Comparison of ENCODE assay signal across 1 cellular context in the genomic region with DNA sequence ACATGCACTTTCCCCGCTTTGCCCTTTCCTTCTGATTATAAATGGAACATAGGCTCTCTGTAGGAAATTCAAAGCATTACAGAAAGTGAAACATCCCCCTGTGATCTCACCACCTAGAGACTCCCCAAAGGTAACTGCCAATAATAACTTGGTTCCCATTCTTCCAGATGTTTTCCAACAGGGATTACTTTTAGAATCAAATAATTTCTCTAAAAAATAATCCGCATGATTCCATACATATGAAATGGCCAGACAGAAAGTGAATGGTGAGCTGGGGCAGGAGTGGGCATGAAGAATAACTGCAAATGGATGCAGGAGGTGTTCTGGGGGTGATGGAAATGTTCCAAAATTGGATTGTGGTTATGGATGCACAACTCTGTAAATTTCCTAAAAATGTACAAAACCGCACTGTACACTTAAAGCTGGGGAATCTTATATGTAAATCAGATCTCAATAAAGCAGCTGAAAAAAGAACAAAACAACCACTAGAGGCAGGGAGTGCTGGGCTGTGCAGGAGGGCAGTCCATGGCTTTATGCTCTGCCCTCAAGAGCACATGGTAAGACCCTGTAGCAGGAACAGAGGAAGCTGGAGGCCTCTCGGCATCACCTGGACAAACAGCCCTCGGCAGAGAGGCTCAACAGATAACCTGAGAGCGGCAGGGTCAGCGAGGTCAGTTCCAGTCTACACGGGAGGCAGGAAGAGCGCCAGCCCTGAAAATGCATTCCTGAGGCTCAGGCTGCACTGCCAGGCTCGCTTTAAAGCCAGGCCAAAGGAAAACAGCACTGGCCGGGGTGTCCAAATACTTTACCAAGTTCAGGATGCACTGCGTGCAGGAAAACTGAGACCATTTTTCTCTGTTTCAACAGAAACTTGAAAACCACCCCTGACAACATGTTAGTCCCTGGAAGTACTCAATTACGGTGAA.
A peak's percentile ranks its signal among the peaks of the same experiment; 100 is the strongest.
TF ChIP-seq lines count a peak whose summit lies in the region.

No MANE protein-coding gene starts in this region.

TF ChIP-seq in HepG2, 621 proteins besides CTCF, POLR2A, EP300 and RAD21 (continued from another document and continues in another):
- TF ChIP-seq, protein P1, sequence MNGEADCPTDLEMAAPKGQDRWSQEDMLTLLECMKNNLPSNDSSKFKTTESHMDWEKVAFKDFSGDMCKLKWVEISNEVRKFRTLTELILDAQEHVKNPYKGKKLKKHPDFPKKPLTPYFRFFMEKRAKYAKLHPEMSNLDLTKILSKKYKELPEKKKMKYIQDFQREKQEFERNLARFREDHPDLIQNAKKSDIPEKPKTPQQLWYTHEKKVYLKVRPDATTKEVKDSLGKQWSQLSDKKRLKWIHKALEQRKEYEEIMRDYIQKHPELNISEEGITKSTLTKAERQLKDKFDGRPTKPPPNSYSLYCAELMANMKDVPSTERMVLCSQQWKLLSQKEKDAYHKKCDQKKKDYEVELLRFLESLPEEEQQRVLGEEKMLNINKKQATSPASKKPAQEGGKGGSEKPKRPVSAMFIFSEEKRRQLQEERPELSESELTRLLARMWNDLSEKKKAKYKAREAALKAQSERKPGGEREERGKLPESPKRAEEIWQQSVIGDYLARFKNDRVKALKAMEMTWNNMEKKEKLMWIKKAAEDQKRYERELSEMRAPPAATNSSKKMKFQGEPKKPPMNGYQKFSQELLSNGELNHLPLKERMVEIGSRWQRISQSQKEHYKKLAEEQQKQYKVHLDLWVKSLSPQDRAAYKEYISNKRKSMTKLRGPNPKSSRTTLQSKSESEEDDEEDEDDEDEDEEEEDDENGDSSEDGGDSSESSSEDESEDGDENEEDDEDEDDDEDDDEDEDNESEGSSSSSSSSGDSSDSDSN (CRISPR knock-in tag; IDR thresholded peaks at IDR 0.05), result peak; percentile 80
- TF ChIP-seq REXO4 (CRISPR knock-in tag; IDR thresholded peaks at IDR 0.05; ENCODE audit: borderline replicate concordance), result no peak
- no peak for TF ChIP-seq ZSCAN30 (CRISPR knock-in tag; IDR thresholded peaks at IDR 0.05)
- no peak for TF ChIP-seq ZNF432 (CRISPR knock-in tag; IDR thresholded peaks at IDR 0.05; ENCODE audit: borderline replicate concordance)
- TF ChIP-seq, protein P2, sequence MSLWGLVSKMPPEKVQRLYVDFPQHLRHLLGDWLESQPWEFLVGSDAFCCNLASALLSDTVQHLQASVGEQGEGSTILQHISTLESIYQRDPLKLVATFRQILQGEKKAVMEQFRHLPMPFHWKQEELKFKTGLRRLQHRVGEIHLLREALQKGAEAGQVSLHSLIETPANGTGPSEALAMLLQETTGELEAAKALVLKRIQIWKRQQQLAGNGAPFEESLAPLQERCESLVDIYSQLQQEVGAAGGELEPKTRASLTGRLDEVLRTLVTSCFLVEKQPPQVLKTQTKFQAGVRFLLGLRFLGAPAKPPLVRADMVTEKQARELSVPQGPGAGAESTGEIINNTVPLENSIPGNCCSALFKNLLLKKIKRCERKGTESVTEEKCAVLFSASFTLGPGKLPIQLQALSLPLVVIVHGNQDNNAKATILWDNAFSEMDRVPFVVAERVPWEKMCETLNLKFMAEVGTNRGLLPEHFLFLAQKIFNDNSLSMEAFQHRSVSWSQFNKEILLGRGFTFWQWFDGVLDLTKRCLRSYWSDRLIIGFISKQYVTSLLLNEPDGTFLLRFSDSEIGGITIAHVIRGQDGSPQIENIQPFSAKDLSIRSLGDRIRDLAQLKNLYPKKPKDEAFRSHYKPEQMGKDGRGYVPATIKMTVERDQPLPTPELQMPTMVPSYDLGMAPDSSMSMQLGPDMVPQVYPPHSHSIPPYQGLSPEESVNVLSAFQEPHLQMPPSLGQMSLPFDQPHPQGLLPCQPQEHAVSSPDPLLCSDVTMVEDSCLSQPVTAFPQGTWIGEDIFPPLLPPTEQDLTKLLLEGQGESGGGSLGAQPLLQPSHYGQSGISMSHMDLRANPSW (CRISPR knock-in tag; IDR thresholded peaks at IDR 0.05; ENCODE audit: borderline replicate concordance), result no peak; the same call in 1 of the 2 replicates
- TF ChIP-seq, protein P3, sequence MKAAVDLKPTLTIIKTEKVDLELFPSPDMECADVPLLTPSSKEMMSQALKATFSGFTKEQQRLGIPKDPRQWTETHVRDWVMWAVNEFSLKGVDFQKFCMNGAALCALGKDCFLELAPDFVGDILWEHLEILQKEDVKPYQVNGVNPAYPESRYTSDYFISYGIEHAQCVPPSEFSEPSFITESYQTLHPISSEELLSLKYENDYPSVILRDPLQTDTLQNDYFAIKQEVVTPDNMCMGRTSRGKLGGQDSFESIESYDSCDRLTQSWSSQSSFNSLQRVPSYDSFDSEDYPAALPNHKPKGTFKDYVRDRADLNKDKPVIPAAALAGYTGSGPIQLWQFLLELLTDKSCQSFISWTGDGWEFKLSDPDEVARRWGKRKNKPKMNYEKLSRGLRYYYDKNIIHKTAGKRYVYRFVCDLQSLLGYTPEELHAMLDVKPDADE (CRISPR knock-in tag; IDR thresholded peaks at IDR 0.05), result no peak
- no peak for TF ChIP-seq ZNF670 (CRISPR knock-in tag; IDR thresholded peaks at IDR 0.05; ENCODE audit: borderline replicate concordance)
- TF ChIP-seq FOXJ3 (CRISPR knock-in tag; IDR thresholded peaks at IDR 0.05; ENCODE audit: borderline replicate concordance), result peak; percentile 71
- TF ChIP-seq, protein P4, sequence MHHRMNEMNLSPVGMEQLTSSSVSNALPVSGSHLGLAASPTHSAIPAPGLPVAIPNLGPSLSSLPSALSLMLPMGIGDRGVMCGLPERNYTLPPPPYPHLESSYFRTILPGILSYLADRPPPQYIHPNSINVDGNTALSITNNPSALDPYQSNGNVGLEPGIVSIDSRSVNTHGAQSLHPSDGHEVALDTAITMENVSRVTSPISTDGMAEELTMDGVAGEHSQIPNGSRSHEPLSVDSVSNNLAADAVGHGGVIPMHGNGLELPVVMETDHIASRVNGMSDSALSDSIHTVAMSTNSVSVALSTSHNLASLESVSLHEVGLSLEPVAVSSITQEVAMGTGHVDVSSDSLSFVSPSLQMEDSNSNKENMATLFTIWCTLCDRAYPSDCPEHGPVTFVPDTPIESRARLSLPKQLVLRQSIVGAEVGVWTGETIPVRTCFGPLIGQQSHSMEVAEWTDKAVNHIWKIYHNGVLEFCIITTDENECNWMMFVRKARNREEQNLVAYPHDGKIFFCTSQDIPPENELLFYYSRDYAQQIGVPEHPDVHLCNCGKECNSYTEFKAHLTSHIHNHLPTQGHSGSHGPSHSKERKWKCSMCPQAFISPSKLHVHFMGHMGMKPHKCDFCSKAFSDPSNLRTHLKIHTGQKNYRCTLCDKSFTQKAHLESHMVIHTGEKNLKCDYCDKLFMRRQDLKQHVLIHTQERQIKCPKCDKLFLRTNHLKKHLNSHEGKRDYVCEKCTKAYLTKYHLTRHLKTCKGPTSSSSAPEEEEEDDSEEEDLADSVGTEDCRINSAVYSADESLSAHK (CRISPR knock-in tag; IDR thresholded peaks at IDR 0.05; ENCODE audit: borderline replicate concordance), result no peak
- TF ChIP-seq, protein P5, sequence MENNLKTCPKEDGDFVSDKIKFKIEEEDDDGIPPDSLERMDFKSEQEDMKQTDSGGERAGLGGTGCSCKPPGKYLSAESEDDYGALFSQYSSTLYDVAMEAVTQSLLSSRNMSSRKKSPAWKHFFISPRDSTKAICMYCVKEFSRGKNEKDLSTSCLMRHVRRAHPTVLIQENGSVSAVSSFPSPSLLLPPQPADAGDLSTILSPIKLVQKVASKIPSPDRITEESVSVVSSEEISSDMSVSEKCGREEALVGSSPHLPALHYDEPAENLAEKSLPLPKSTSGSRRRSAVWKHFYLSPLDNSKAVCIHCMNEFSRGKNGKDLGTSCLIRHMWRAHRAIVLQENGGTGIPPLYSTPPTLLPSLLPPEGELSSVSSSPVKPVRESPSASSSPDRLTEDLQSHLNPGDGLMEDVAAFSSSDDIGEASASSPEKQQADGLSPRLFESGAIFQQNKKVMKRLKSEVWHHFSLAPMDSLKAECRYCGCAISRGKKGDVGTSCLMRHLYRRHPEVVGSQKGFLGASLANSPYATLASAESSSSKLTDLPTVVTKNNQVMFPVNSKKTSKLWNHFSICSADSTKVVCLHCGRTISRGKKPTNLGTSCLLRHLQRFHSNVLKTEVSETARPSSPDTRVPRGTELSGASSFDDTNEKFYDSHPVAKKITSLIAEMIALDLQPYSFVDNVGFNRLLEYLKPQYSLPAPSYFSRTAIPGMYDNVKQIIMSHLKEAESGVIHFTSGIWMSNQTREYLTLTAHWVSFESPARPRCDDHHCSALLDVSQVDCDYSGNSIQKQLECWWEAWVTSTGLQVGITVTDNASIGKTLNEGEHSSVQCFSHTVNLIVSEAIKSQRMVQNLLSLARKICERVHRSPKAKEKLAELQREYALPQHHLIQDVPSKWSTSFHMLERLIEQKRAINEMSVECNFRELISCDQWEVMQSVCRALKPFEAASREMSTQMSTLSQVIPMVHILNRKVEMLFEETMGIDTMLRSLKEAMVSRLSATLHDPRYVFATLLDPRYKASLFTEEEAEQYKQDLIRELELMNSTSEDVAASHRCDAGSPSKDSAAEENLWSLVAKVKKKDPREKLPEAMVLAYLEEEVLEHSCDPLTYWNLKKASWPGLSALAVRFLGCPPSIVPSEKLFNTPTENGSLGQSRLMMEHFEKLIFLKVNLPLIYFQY (CRISPR knock-in tag; IDR thresholded peaks at IDR 0.05; ENCODE audit: borderline replicate concordance), result no peak
- TF ChIP-seq GATAD1 (CRISPR knock-in tag; IDR thresholded peaks at IDR 0.05), result peak; percentile 47; the same call in 1 of the 2 replicates
- TF ChIP-seq MYC (CRISPR knock-in tag; IDR thresholded peaks at IDR 0.05; ENCODE audit: borderline replicate concordance), result peak; percentile 98
- TF ChIP-seq, protein P6, sequence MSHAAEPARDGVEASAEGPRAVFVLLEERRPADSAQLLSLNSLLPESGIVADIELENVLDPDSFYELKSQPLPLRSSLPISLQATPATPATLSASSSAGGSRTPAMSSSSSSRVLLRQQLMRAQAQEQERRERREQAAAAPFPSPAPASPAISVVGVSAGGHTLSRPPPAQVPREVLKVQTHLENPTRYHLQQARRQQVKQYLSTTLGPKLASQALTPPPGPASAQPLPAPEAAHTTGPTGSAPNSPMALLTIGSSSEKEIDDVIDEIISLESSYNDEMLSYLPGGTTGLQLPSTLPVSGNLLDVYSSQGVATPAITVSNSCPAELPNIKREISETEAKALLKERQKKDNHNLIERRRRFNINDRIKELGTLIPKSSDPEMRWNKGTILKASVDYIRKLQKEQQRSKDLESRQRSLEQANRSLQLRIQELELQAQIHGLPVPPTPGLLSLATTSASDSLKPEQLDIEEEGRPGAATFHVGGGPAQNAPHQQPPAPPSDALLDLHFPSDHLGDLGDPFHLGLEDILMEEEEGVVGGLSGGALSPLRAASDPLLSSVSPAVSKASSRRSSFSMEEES (CRISPR knock-in tag; IDR thresholded peaks at IDR 0.05), result peak; percentile 78; the same call in 1 of the 2 replicates
- TF ChIP-seq, protein P7, sequence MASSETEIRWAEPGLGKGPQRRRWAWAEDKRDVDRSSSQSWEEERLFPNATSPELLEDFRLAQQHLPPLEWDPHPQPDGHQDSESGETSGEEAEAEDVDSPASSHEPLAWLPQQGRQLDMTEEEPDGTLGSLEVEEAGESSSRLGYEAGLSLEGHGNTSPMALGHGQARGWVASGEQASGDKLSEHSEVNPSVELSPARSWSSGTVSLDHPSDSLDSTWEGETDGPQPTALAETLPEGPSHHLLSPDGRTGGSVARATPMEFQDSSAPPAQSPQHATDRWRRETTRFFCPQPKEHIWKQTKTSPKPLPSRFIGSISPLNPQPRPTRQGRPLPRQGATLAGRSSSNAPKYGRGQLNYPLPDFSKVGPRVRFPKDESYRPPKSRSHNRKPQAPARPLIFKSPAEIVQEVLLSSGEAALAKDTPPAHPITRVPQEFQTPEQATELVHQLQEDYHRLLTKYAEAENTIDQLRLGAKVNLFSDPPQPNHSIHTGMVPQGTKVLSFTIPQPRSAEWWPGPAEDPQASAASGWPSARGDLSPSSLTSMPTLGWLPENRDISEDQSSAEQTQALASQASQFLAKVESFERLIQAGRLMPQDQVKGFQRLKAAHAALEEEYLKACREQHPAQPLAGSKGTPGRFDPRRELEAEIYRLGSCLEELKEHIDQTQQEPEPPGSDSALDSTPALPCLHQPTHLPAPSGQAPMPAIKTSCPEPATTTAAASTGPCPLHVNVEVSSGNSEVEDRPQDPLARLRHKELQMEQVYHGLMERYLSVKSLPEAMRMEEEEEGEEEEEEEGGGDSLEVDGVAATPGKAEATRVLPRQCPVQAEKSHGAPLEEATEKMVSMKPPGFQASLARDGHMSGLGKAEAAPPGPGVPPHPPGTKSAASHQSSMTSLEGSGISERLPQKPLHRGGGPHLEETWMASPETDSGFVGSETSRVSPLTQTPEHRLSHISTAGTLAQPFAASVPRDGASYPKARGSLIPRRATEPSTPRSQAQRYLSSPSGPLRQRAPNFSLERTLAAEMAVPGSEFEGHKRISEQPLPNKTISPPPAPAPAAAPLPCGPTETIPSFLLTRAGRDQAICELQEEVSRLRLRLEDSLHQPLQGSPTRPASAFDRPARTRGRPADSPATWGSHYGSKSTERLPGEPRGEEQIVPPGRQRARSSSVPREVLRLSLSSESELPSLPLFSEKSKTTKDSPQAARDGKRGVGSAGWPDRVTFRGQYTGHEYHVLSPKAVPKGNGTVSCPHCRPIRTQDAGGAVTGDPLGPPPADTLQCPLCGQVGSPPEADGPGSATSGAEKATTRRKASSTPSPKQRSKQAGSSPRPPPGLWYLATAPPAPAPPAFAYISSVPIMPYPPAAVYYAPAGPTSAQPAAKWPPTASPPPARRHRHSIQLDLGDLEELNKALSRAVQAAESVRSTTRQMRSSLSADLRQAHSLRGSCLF (CRISPR knock-in tag; IDR thresholded peaks at IDR 0.05; ENCODE audit: borderline replicate concordance), result no peak
- TF ChIP-seq ZNF616 (CRISPR knock-in tag; IDR thresholded peaks at IDR 0.05; ENCODE audit: low read depth), result no peak
- TF ChIP-seq ZFP41 (CRISPR knock-in tag; IDR thresholded peaks at IDR 0.05; ENCODE audit: borderline replicate concordance), result no peak
- TF ChIP-seq ZNF263 (CRISPR knock-in tag; IDR thresholded peaks at IDR 0.05), result peak; percentile 69; the same call in 1 of the 2 replicates
- TF ChIP-seq TMF1 (CRISPR knock-in tag; IDR thresholded peaks at IDR 0.05; ENCODE audit: low read depth), result no peak
- peak; percentile 56 for TF ChIP-seq IKZF4 (CRISPR knock-in tag; IDR thresholded peaks at IDR 0.05; ENCODE audit: borderline replicate concordance, low read depth, not compliant biosample characterization)
- TF ChIP-seq DPF2 (CRISPR knock-in tag; IDR thresholded peaks at IDR 0.05; ENCODE audit: borderline replicate concordance, low read depth), result peak; percentile 63; the same call in 1 of the 2 replicates
- TF ChIP-seq ZNF224 (CRISPR knock-in tag; IDR thresholded peaks at IDR 0.05), result no peak
- TF ChIP-seq ZSCAN21 (CRISPR knock-in tag; IDR thresholded peaks at IDR 0.05; ENCODE audit: borderline replicate concordance), result peak; percentile 88
- 0 out of 2 replicates have a peak, but pooled peaks have one; percentile 51 for TF ChIP-seq TOPORS (CRISPR knock-in tag; IDR thresholded peaks at IDR 0.05)
- TF ChIP-seq NONO (IDR thresholded peaks at IDR 0.05), result no peak
- peak; percentile 66; the same call in 1 of the 2 replicates for TF ChIP-seq NONO (CRISPR knock-in tag; conservative IDR thresholded peaks at IDR 0.05)
- TF ChIP-seq POLR2AphosphoS2 (IDR thresholded peaks at IDR 0.05; ENCODE audit: low read depth, low read length), result no peak
- peak; percentile 29; the same call in 1 of the 2 replicates for TF ChIP-seq MIXL1 (CRISPR knock-in tag; IDR thresholded peaks at IDR 0.05)
- TF ChIP-seq MAFK (conservative IDR thresholded peaks at IDR 0.05 in 1 of 2, IDR thresholded peaks at IDR 0.05 in 1 of 2; ENCODE audit: low read length in 2 of 2), result no peak
- no peak for TF ChIP-seq SMYD3 (CRISPR knock-in tag; IDR thresholded peaks at IDR 0.05)
- TF ChIP-seq PAX8 (CRISPR knock-in tag; IDR thresholded peaks at IDR 0.05; ENCODE audit: borderline replicate concordance), result no peak
- TF ChIP-seq ATF7 (IDR thresholded peaks at IDR 0.05), result no peak
- no peak for TF ChIP-seq ATF7 (CRISPR knock-in tag; IDR thresholded peaks at IDR 0.05)
- TF ChIP-seq PHF20 (CRISPR knock-in tag; IDR thresholded peaks at IDR 0.05), result no peak
